28 cellular contexts compared by ENCODE assay signal in the genomic region with DNA sequence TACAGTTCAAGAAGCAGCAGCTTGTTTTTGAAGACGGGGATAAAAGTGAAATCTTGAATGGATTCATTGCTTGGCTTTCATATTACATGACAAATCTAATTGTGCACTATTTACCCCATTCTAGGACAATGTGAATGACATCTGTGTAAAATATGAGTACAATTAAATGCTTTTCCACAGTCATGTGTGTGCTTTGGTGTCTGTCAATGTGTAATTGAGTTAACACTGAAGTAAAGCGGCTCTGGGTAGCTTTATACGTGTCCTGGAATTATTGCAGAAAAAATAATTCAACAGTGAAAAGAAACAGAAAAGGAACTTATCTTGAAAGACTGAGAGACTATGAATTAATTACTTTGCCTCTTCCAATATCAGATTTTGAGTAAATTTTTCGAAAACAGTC.
"Had no signal": no experiment of that assay in that cellular context is flagged by ENCODE, and none has a peak within 500 bp of the region (broad histone marks: within the 10 kb centered on the region; RNA-seq: fewer than 3 reads in every experiment).

No MANE protein-coding gene starts in this region.

- H3K4me3 ChIP-seq: neural progenitor cell, ovary, psoas muscle, right lobe of liver, sigmoid colon, stomach, thoracic aorta, thyroid gland, tibial nerve, upper lobe of left lung, vagina had no signal

- H3K4me1 ChIP-seq: neural progenitor cell, parathyroid adenoma, psoas muscle, right lobe of liver, sigmoid colon, stomach, thyroid gland, tibial nerve, upper lobe of left lung, vagina had no signal

- H3K4me1 Mint-ChIP-seq: nephron progenitor cell; neural progenitor cell; stimulated activated effector memory CD8-positive, alpha-beta T cell treated with anti-CD3 and anti-CD28 coated beads, Interleukin-12 subunit alpha, Interleukin-12 subunit beta, amount 100 ng/mL, for 72 hours; stimulated activated naive B cell treated with anti-CD40 and anti-IgM and Interleukin-4, amounts not matched to agents 10 μg/mL and 1 μg/mL and 100 μg/mL, for 72 hours had no signal

- H3K27me3 Mint-ChIP-seq: natural killer cell treated with Interleukin-12 subunit alpha and Interleukin-12 subunit beta and Interleukin-15 and Interleukin-18, amount 100 ng/mL, for 72 hours; progenitor cell of endocrine pancreas; stimulated activated naive B cell treated with anti-CD40 and anti-IgM and Interleukin-4, amounts not matched to agents 10 μg/mL and 1 μg/mL and 100 μg/mL, for 72 hours; stimulated activated naive CD8-positive, alpha-beta T cell treated with anti-CD3 and anti-CD28 coated beads, Interleukin-15, Interleukin-2, amounts not matched to agents 100 ng/mL and 50 ng/mL, for 24 hours had no signal

- H3K27ac ChIP-seq: neural progenitor cell, ovary, parathyroid adenoma, psoas muscle, right lobe of liver, sigmoid colon, stomach, thoracic aorta, thyroid gland, tibial nerve, upper lobe of left lung, vagina had no signal

- H2AFZ ChIP-seq: neural progenitor cell, parathyroid adenoma had no signal

- H3K36me3 Mint-ChIP-seq: neural progenitor cell; stimulated activated effector memory CD8-positive, alpha-beta T cell treated with anti-CD3 and anti-CD28 coated beads, Interleukin-12 subunit alpha, Interleukin-12 subunit beta, amount 100 ng/mL, for 72 hours; stimulated activated naive B cell treated with anti-CD40 and anti-IgM and Interleukin-4, amounts not matched to agents 10 μg/mL and 1 μg/mL and 100 μg/mL, for 72 hours had no signal

- H3K36me3 ChIP-seq: neural progenitor cell, ovary, right lobe of liver, sigmoid colon, stomach, thoracic aorta, thyroid gland, tibial nerve, upper lobe of left lung, vagina had no signal

- H3K9ac ChIP-seq: neural progenitor cell, parathyroid adenoma had no signal

- H3K79me2 ChIP-seq: parathyroid adenoma had no signal

- H3K27me3 ChIP-seq: neural progenitor cell, ovary, right lobe of liver, sigmoid colon, stomach, thyroid gland, tibial nerve, upper lobe of left lung, vagina had no signal

- ATAC-seq: natural killer cell treated with Interleukin-12 subunit alpha and Interleukin-12 subunit beta and Interleukin-15 and Interleukin-18, amount 100 ng/mL, for 72 hours; psoas muscle; right cardiac atrium; right lobe of liver; stimulated activated effector memory CD8-positive, alpha-beta T cell treated with anti-CD3 and anti-CD28 coated beads, Interleukin-12 subunit alpha, Interleukin-12 subunit beta, amount 100 ng/mL, for 72 hours; stimulated activated naive B cell treated with anti-CD40 and anti-IgM and Interleukin-4, amounts not matched to agents 10 μg/mL and 1 μg/mL and 100 μg/mL, for 72 hours had no signal

- H3K4me2 ChIP-seq: neural progenitor cell had no signal

- H3K9me3 ChIP-seq: ovary, psoas muscle, right lobe of liver, sigmoid colon, thoracic aorta, thyroid gland, vagina had no signal

- H3K4me3 Mint-ChIP-seq: natural killer cell treated with Interleukin-12 subunit alpha and Interleukin-12 subunit beta and Interleukin-15 and Interleukin-18, amount 100 ng/mL, for 72 hours; nephron progenitor cell; neural progenitor cell; stimulated activated effector memory CD8-positive, alpha-beta T cell treated with anti-CD3 and anti-CD28 coated beads, Interleukin-12 subunit alpha, Interleukin-12 subunit beta, amount 100 ng/mL, for 72 hours; stimulated activated naive B cell treated with anti-CD40 and anti-IgM and Interleukin-4, amounts not matched to agents 10 μg/mL and 1 μg/mL and 100 μg/mL, for 72 hours; stimulated activated naive CD8-positive, alpha-beta T cell treated with anti-CD3 and anti-CD28 coated beads, Interleukin-15, Interleukin-2, amounts not matched to agents 100 ng/mL and 50 ng/mL, for 24 hours had no signal

- DNase-seq: nephron progenitor cell; occipital lobe; ovary; posterior cingulate gyrus; psoas muscle; right cardiac atrium; right lobe of liver; sigmoid colon; small intestine; stimulated activated CD4-positive, alpha-beta T cell treated with anti-CD3 and anti-CD28 coated beads, Interleukin-15, amount 100 ng/mL, for 24 hours; stimulated activated CD4-positive, alpha-beta T cell treated with anti-CD3 and anti-CD28 coated beads, Interleukin-2, amount 100 ng/mL, for 24 hours; stimulated activated CD4-positive, alpha-beta T cell treated with anti-CD3 and anti-CD28 coated beads, Interleukin-2, amount 100 ng/mL, for 48 hours; stimulated activated CD4-positive, alpha-beta T cell treated with anti-CD3 and anti-CD28 coated beads, Interleukin-4, amount 100 ng/mL, for 24 hours; stimulated activated naive B cell treated with anti-CD40 and anti-IgM and Interleukin-4, amounts not matched to agents 10 μg/mL and 1 μg/mL and 100 μg/mL, for 72 hours; stimulated activated naive CD4-positive, alpha-beta T cell treated with Interleukin-2 at 50 U/mL for 16 hours; stomach; thyroid gland; trophoblast cell; upper lobe of left lung had no signal
